In the genomic region with DNA sequence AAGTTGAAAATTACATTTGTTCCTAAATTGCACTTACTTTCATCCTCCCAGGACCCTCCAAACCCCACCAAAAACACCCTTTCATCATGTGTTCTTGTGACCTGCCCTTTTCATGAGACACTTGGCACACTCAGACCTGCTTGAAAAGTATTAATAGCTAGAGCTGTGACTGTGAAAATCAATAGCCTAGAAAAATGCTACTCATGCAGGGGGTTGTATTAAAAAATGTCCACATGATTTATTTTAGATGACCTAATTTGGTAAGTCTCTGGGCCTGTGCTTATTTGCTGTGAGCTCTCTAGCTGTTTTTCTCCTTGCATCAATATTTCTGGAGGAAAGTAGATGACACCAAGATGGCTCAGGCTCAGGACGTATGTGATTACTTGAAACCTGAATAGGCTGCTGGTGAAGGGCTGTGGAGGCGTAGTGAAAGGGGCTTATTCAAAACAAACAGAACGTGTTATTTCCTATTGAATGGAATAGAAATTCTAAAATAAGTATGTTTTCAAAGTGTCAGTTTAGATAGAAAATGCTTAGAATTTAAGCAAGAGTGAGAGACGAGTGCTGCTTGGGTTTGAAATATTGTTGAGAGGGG, we compare ENCODE assay signal across 13 cellular contexts. TPM values are rescaled to one million over a fixed set of nuclear protein-coding genes. Genes with fewer than 3 reads are reported as not detected.
A peak's percentile ranks its signal among the peaks of the same experiment; 100 is the strongest.
DNase-seq lines count a peak whose midpoint lies in the region; ATAC-seq and TF ChIP-seq lines count a peak whose summit lies in the region.
"Had no signal": no experiment of that assay in that cellular context is flagged by ENCODE, and none has a peak within 500 bp of the region (broad histone marks: within the 10 kb centered on the region; RNA-seq: fewer than 3 reads in every experiment).

No MANE protein-coding gene starts in this region.

- H2AFZ ChIP-seq in OCI-LY3 (ENCODE audit: low read depth, low read length) = 0 out of 2 replicates have a peak overlapping the region, but pooled peaks have one; percentile 1
- H2AFZ ChIP-seq in osteoblast (ENCODE audit: low read length) = peak overlapping the region; percentile 73

- H3K4me1 ChIP-seq in OCI-LY3 (ENCODE audit: low read length) (peaks cover 16% of the 10 kb centered on the region), osteoblast (ENCODE audit: insufficient read depth, low read length) (no peaks in the 10 kb centered on the region)

- ATAC-seq in GM21367 (IDR thresholded peaks at IDR 0.05; ENCODE audit: unreplicated experiment) (no peak), GM18505 (IDR thresholded peaks at IDR 0.05; ENCODE audit: unreplicated experiment) (no peak)
- ATAC-seq: stimulated activated memory B cell treated with anti-CD40 and anti-IgM and Interleukin-4, amounts not matched to agents 10 μg/mL and 1 μg/mL and 100 μg/mL, for 72 hours had no signal

- H3K9me3 ChIP-seq in OCI-LY3 (ENCODE audit: insufficient read depth, low read length) = no peaks in the 10 kb centered on the region
- no peaks in the 10 kb centered on the region for H3K9me3 ChIP-seq in osteoblast (ENCODE audit: low read depth, low read length)
- H3K9me3 ChIP-seq: neutrophil had no signal

- no peaks in the 10 kb centered on the region for H3K36me3 ChIP-seq in OCI-LY3 (replicated peaks; ENCODE audit: low read depth, low read length)
- no peaks in the 10 kb centered on the region for H3K36me3 ChIP-seq in osteoblast (ENCODE audit: insufficient read depth, low read length)
- H3K36me3 ChIP-seq: neutrophil had no signal

- DNase-seq in dorsolateral prefrontal cortex (no peak), osteoblast (ENCODE audit: insufficient read length, low spot score, missing footprints) (no peak), type B pancreatic cell (ENCODE audit: extremely low spot score, unreplicated experiment) (no peak), foreskin fibroblast (no peak)
- DNase-seq: activated gamma-delta T cell had no signal

- H3K4me2 ChIP-seq in OCI-LY3 (ENCODE audit: low read length) (peak overlapping the region; percentile 21), osteoblast (ENCODE audit: insufficient read depth, low read length) (no peak overlapping the region)

- no peak for TF ChIP-seq POLR2A in GM18505 (IDR thresholded peaks at IDR 0.05; ENCODE audit: borderline replicate concordance, extremely low read depth, insufficient read depth, insufficient read length)

- H3K79me2 ChIP-seq in OCI-LY3 (ENCODE audit: low read length) (no peaks in the 10 kb centered on the region), osteoblast (ENCODE audit: insufficient read depth, low read length) (no peaks in the 10 kb centered on the region)

- H3K27ac ChIP-seq in OCI-LY3 (ENCODE audit: low read length) (no peak overlapping the region), dorsolateral prefrontal cortex (peak overlapping the region in 57 of 59 donors; percentile 4 to 93 (median 81)), osteoblast (ENCODE audit: low read depth, low read length) (no peak overlapping the region)
- H3K27ac ChIP-seq: neutrophil had no signal

- H3K9ac ChIP-seq in OCI-LY3 (ENCODE audit: low read length) = no peak overlapping the region

- intact Hi-C loops in dorsolateral prefrontal cortex (cut with DNase I) = loop anchor here (2.0 to 10.0 kb wide), 10 partner anchors 113 to 987 kb away; a partner anchor contains a TSS

- H3K27me3 ChIP-seq in OCI-LY3 (ENCODE audit: low read depth, low read length) = peaks cover 26% of the 10 kb centered on the region
- no peaks in the 10 kb centered on the region for H3K27me3 ChIP-seq in dorsolateral prefrontal cortex
- peaks cover 7% of the 10 kb centered on the region for H3K27me3 ChIP-seq in osteoblast (ENCODE audit: insufficient read depth, low read length)

- no peaks in the 10 kb centered on the region for H3K36me3 Mint-ChIP-seq in type B pancreatic cell
- H3K36me3 Mint-ChIP-seq: stimulated activated memory B cell treated with anti-CD40 and anti-IgM and Interleukin-4, amounts not matched to agents 10 μg/mL and 1 μg/mL and 100 μg/mL, for 72 hours had no signal

- H3K4me3 ChIP-seq in OCI-LY3 (ENCODE audit: low read length) (no peak overlapping the region), dorsolateral prefrontal cortex (peak overlapping the region in 3 of 59 donors; percentile 3 to 27 (median 21)), osteoblast (ENCODE audit: insufficient read depth, low read length) (no peak overlapping the region), foreskin fibroblast (ENCODE audit: low read depth in 1 of 2, low read length in 2 of 2) (no peak overlapping the region)

- peaks cover 4% of the 10 kb centered on the region for H3K9me3 Mint-ChIP-seq in type B pancreatic cell
- H3K9me3 Mint-ChIP-seq: central memory CD8-positive, alpha-beta T cell; stimulated activated memory B cell treated with anti-CD40 and anti-IgM and Interleukin-4, amounts not matched to agents 10 μg/mL and 1 μg/mL and 100 μg/mL, for 72 hours; T-helper 1 cell treated with Interleukin-12 subunit alpha and Interleukin-12 subunit beta and Interleukin-4 antibody, amounts not matched to agents 30 μg/mL and 1 μg/mL, for 36 hours had no signal

- H3K4me3 Mint-ChIP-seq in type B pancreatic cell = no peak overlapping the region
- H3K4me3 Mint-ChIP-seq: central memory CD8-positive, alpha-beta T cell; stimulated activated memory B cell treated with anti-CD40 and anti-IgM and Interleukin-4, amounts not matched to agents 10 μg/mL and 1 μg/mL and 100 μg/mL, for 72 hours; T-helper 1 cell treated with Interleukin-12 subunit alpha and Interleukin-12 subunit beta and Interleukin-4 antibody, amounts not matched to agents 30 μg/mL and 1 μg/mL, for 36 hours had no signal

- H4K20me1 ChIP-seq in OCI-LY3 (ENCODE audit: insufficient read depth, low read length) = no peaks in the 10 kb centered on the region
- no peaks in the 10 kb centered on the region for H4K20me1 ChIP-seq in osteoblast (ENCODE audit: insufficient read depth, low read length)

- peaks cover 31% of the 10 kb centered on the region for H3K4me1 Mint-ChIP-seq in type B pancreatic cell (ENCODE audit: unreplicated experiment)
- H3K4me1 Mint-ChIP-seq: central memory CD8-positive, alpha-beta T cell had no signal

- peak overlapping the region; percentile 29 for H3K27ac Mint-ChIP-seq in type B pancreatic cell
- H3K27ac Mint-ChIP-seq: stimulated activated memory B cell treated with anti-CD40 and anti-IgM and Interleukin-4, amounts not matched to agents 10 μg/mL and 1 μg/mL and 100 μg/mL, for 72 hours; T-helper 1 cell treated with Interleukin-12 subunit alpha and Interleukin-12 subunit beta and Interleukin-4 antibody, amounts not matched to agents 30 μg/mL and 1 μg/mL, for 36 hours had no signal

- peaks cover 3% of the 10 kb centered on the region for H3K27me3 Mint-ChIP-seq in type B pancreatic cell

- no peak for TF ChIP-seq CTCF in OCI-LY3 (IDR thresholded peaks at IDR 0.05; ENCODE audit: low read depth, low read length)
- no peak for TF ChIP-seq CTCF in dorsolateral prefrontal cortex (IDR thresholded peaks at IDR 0.05 in 54 of 56, conservative IDR thresholded peaks at IDR 0.05 in 2 of 56; ENCODE audit: low read depth in 1 of 56, partially characterized antibody in 56 of 56)
- no peak for TF ChIP-seq CTCF in osteoblast (IDR thresholded peaks at IDR 0.05; ENCODE audit: extremely low read depth, low read depth, low read length)
- TF ChIP-seq CTCF in type B pancreatic cell (conservative IDR thresholded peaks at IDR 0.05) = no peak
- no peak for TF ChIP-seq CTCF in foreskin fibroblast (IDR thresholded peaks at IDR 0.05; ENCODE audit: low read depth, low read length)

RNA-seq across cellular contexts. Expression of a gene that starts 29.5 kb away (rescaled TPM):
- total RNA-seq in dorsolateral prefrontal cortex (10 to 100 TPM; 18.5 to 71.0 (median 39.7) TPM), osteoblast (under 0.01 and 0.36 TPM in 2 replicates), type B pancreatic cell (ENCODE audit: low replicate concordance) (4.0 and 6.1 TPM in 2 replicates)
- total RNA-seq: OCI-LY7 had no signal

Comparison
In these comparisons a context has a peak if more than half of its experiments do, and no peak if none do; other contexts are left out.
1. H3K27ac ChIP-seq: peak in dorsolateral prefrontal cortex (57 of 59); none in OCI-LY3 (single experiment) and osteoblast (single experiment).